In genomic region chr1:182615468-182616129, GRCh38 we compare ENCODE assay signal across 8 cellular contexts. TPM values are rescaled to one million over a fixed set of nuclear protein-coding genes. Genes with fewer than 3 reads are reported as not detected.
DNase-seq lines count a peak whose midpoint lies in the region; ATAC-seq and TF ChIP-seq lines count a peak whose summit lies in the region.

No MANE protein-coding gene starts in this region.

- peaks cover 1% of the 10 kb centered on the region for H3K9me3 Mint-ChIP-seq in CD8-positive, alpha-beta T cell

- peaks cover 30% of the 10 kb centered on the region for H3K4me1 Mint-ChIP-seq in CD8-positive, alpha-beta T cell (ENCODE audit: low read depth)

- no peaks in the 10 kb centered on the region for H3K36me3 Mint-ChIP-seq in CD8-positive, alpha-beta T cell

- intact Hi-C loops in CD8-positive, alpha-beta T cell (cut with DNase I, micrococcal nuclease), result loop anchor here (1.0 to 10.0 kb wide), 5 partner anchors 11 to 1339 kb away; partner anchors contain the start of genes RGS16 (in 2 of the 2) and ARPC5 (in 1 of the 2)

- no peaks in the 10 kb centered on the region for H3K9me3 ChIP-seq in CD8-positive, alpha-beta T cell (ENCODE audit: low read length)
- H3K9me3 ChIP-seq in liver (ENCODE audit: control insufficient read depth in 4 of 4, low read length in 3 of 4), result no peaks in the 10 kb centered on the region

- H3K4me3 Mint-ChIP-seq in CD8-positive, alpha-beta T cell, result peak overlapping the region; percentile 73

- peaks cover 69% of the 10 kb centered on the region for H3K27me3 Mint-ChIP-seq in CD8-positive, alpha-beta T cell (ENCODE audit: low read depth)

- TF ChIP-seq RAD21 in liver (IDR thresholded peaks at IDR 0.05), result no peak

- peak overlapping the region; percentile 0 to 65 for H3K9ac ChIP-seq in liver (ENCODE audit: low read depth in 1 of 2, low read length in 2 of 2)

- no peaks in the 10 kb centered on the region for H3K36me3 ChIP-seq in CD8-positive, alpha-beta T cell (ENCODE audit: insufficient read depth, low read length)
- no peaks in the 10 kb centered on the region for H3K36me3 ChIP-seq in liver (ENCODE audit: control insufficient read depth in 4 of 4, insufficient read depth in 3 of 4, low read depth in 1 of 4, low read length in 3 of 4)

- POLR2A ChIA-PET in CD8-positive, alpha-beta T cell (lab: Charles Lee), result interaction anchor here (0.9 to 1.6 kb wide), 8 partner anchors 10 to 27 kb away, joined by 3 to 9 read pairs (median 4); partner anchors contain the start of genes RGS16 and RNASEL

- WGBS in liver, result 40% methylated on average over 11 of the region's 11 CpGs

- peak overlapping the region; percentile 91 for H3K27ac Mint-ChIP-seq in CD8-positive, alpha-beta T cell

- peak overlapping the region; percentile 38 for H3K4me3 ChIP-seq in CD8-positive, alpha-beta T cell (ENCODE audit: low read depth, low read length)
- peak overlapping the region in 1 of 3 donors; percentile 51 for H3K4me3 ChIP-seq in liver (ENCODE audit: low read depth in 1 of 3, low read length in 3 of 3)

- H3K27me3 ChIP-seq in CD8-positive, alpha-beta T cell (ENCODE audit: insufficient read depth, low read length), result peaks cover 19% of the 10 kb centered on the region
- no peaks in the 10 kb centered on the region for H3K27me3 ChIP-seq in liver (ENCODE audit: control insufficient read depth in 4 of 4, insufficient read depth in 4 of 4, low read length in 3 of 4)

- CTCF ChIA-PET in CD8-positive, alpha-beta T cell (lab: Charles Lee), result interaction anchor here (1.0 to 25.8 kb wide), 6 partner anchors 10 to 172 kb away, joined by 3 to 581 read pairs (median 12); partner anchors contain the start of genes NPL and RGS16

- peak in 3 of 7 experiments; percentile 21 to 63 (median 41) for DNase-seq in CD8-positive, alpha-beta T cell
- DNase-seq in cerebellar cortex (ENCODE audit: low spot score), result peak; percentile 58
- peak in 4 of 6 experiments; percentile 4 to 41 (median 36) for DNase-seq in stimulated activated naive CD4-positive, alpha-beta T cell (lab: John Stamatoyannopoulos, UW)
- DNase-seq in omental fat pad (ENCODE audit: low spot score), result no peak

- H3K27ac ChIP-seq in CD8-positive, alpha-beta T cell (ENCODE audit: low read depth, low read length), result no peak overlapping the region
- H3K27ac ChIP-seq in liver (ENCODE audit: low read depth in 1 of 2, low read length in 2 of 2), result peak overlapping the region; percentile 77 to 79

- no peak for TF ChIP-seq CTCF in CD8-positive, alpha-beta T cell (IDR thresholded peaks at IDR 0.05)
- TF ChIP-seq CTCF in liver (IDR thresholded peaks at IDR 0.05; ENCODE audit: low read depth, low read length, missing input control), result no peak
- TF ChIP-seq CTCF in omental fat pad (IDR thresholded peaks at IDR 0.05), result no peak

- H3K4me1 ChIP-seq in CD8-positive, alpha-beta T cell (ENCODE audit: insufficient read depth, low read length), result peaks cover 32% of the 10 kb centered on the region
- H3K4me1 ChIP-seq in liver (ENCODE audit: control insufficient read depth in 4 of 4, insufficient read depth in 4 of 4, low read length in 3 of 4), result peaks cover 1 to 24% (median 14%) of the 10 kb centered on the region in 4 donors

- peak; percentile 35 for ATAC-seq in CD8-positive, alpha-beta T cell
- ATAC-seq in GM19395 (IDR thresholded peaks at IDR 0.05; ENCODE audit: unreplicated experiment), result peak; percentile 32
- ATAC-seq in HG03469 (IDR thresholded peaks at IDR 0.05; ENCODE audit: unreplicated experiment), result peak; percentile 9
- ATAC-seq in SK-N-SH treated with all-trans-retinoic acid at 6 μM for 48 hours, result peak; percentile 2
- ATAC-seq in omental fat pad (ENCODE audit: low FRiP score), result no peak

TF ChIP-seq in SK-N-SH treated with all-trans-retinoic acid at 6 μM for 48 hours, 23 proteins besides CTCF, POLR2A, EP300 and RAD21 (continues in another document):
- TF ChIP-seq, protein P1, sequence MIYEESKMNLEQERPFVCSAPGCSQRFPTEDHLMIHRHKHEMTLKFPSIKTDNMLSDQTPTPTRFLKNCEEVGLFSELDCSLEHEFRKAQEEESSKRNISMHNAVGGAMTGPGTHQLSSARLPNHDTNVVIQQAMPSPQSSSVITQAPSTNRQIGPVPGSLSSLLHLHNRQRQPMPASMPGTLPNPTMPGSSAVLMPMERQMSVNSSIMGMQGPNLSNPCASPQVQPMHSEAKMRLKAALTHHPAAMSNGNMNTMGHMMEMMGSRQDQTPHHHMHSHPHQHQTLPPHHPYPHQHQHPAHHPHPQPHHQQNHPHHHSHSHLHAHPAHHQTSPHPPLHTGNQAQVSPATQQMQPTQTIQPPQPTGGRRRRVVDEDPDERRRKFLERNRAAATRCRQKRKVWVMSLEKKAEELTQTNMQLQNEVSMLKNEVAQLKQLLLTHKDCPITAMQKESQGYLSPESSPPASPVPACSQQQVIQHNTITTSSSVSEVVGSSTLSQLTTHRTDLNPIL (CRISPR knock-in tag; IDR thresholded peaks at IDR 0.05; ENCODE audit: low read depth), result no peak
- TF ChIP-seq CSDC2 (CRISPR knock-in tag; IDR thresholded peaks at IDR 0.05), result no peak
- TF ChIP-seq, protein P2, sequence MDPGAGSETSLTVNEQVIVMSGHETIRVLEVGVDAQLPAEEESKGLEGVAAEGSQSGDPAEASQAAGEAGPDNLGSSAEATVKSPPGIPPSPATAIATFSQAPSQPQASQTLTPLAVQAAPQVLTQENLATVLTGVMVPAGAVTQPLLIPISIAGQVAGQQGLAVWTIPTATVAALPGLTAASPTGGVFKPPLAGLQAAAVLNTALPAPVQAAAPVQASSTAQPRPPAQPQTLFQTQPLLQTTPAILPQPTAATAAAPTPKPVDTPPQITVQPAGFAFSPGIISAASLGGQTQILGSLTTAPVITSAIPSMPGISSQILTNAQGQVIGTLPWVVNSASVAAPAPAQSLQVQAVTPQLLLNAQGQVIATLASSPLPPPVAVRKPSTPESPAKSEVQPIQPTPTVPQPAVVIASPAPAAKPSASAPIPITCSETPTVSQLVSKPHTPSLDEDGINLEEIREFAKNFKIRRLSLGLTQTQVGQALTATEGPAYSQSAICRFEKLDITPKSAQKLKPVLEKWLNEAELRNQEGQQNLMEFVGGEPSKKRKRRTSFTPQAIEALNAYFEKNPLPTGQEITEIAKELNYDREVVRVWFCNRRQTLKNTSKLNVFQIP (CRISPR knock-in tag; IDR thresholded peaks at IDR 0.05; ENCODE audit: borderline replicate concordance, low read depth), result no peak
- no peak for TF ChIP-seq ARNTL (CRISPR knock-in tag; IDR thresholded peaks at IDR 0.05; ENCODE audit: borderline replicate concordance, low read depth)
- no peak for TF ChIP-seq ISL1 (CRISPR knock-in tag; IDR thresholded peaks at IDR 0.05)
- TF ChIP-seq TCF4 (CRISPR knock-in tag; IDR thresholded peaks at IDR 0.05; ENCODE audit: borderline replicate concordance), result no peak
- TF ChIP-seq BACH2 (CRISPR knock-in tag; IDR thresholded peaks at IDR 0.05; ENCODE audit: borderline replicate concordance), result no peak
- no peak for TF ChIP-seq GLIS3 (CRISPR knock-in tag; IDR thresholded peaks at IDR 0.05)
- no peak for TF ChIP-seq PPARA (CRISPR knock-in tag; IDR thresholded peaks at IDR 0.05; ENCODE audit: borderline replicate concordance)
- TF ChIP-seq ESRRG (CRISPR knock-in tag; IDR thresholded peaks at IDR 0.05), result no peak
- TF ChIP-seq RARB (CRISPR knock-in tag; IDR thresholded peaks at IDR 0.05), result no peak

TF ChIP-seq in liver, 16 proteins besides CTCF, POLR2A, EP300 and RAD21 (continues in another document):
- TF ChIP-seq TAF1 (conservative IDR thresholded peaks at IDR 0.05) (no peak), EGR1 (IDR thresholded peaks at IDR 0.05; ENCODE audit: low read depth in 2 of 2) (peak in 1 of 2 donors; percentile 4), SP1 (IDR thresholded peaks at IDR 0.05) (no peak), HNF4G (IDR thresholded peaks at IDR 0.05) (no peak)
- TF ChIP-seq, protein P3, sequence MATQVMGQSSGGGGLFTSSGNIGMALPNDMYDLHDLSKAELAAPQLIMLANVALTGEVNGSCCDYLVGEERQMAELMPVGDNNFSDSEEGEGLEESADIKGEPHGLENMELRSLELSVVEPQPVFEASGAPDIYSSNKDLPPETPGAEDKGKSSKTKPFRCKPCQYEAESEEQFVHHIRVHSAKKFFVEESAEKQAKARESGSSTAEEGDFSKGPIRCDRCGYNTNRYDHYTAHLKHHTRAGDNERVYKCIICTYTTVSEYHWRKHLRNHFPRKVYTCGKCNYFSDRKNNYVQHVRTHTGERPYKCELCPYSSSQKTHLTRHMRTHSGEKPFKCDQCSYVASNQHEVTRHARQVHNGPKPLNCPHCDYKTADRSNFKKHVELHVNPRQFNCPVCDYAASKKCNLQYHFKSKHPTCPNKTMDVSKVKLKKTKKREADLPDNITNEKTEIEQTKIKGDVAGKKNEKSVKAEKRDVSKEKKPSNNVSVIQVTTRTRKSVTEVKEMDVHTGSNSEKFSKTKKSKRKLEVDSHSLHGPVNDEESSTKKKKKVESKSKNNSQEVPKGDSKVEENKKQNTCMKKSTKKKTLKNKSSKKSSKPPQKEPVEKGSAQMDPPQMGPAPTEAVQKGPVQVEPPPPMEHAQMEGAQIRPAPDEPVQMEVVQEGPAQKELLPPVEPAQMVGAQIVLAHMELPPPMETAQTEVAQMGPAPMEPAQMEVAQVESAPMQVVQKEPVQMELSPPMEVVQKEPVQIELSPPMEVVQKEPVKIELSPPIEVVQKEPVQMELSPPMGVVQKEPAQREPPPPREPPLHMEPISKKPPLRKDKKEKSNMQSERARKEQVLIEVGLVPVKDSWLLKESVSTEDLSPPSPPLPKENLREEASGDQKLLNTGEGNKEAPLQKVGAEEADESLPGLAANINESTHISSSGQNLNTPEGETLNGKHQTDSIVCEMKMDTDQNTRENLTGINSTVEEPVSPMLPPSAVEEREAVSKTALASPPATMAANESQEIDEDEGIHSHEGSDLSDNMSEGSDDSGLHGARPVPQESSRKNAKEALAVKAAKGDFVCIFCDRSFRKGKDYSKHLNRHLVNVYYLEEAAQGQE (IDR thresholded peaks at IDR 0.05), result no peak

RNA-seq across cellular contexts. Expression of gene RGS16, which starts 11.4 kb away (rescaled TPM):
- total RNA-seq in CD8-positive, alpha-beta T cell, result 10 to 100 TPM; 11.6 to 12.0 TPM
- total RNA-seq in liver, result 1 to 10 TPM in 1 of 2 donors, under 1 TPM in 1; 0.59 to 2.7 TPM
- polyA plus RNA-seq in liver, result 1 to 10 TPM in 1 of 2 donors, under 1 TPM in 1; 0.54 to 1.1 TPM
- total RNA-seq in omental fat pad, result 10 to 100 TPM in 2 of 4 donors, 1 to 10 TPM in 2; 4.1 to 38.9 (median 12.1) TPM

RNA-seq across cellular contexts. Expression of gene RNASEL, which starts 26.5 kb away (rescaled TPM):
- 1 to 10 TPM; 1.5 to 1.7 TPM for total RNA-seq in CD8-positive, alpha-beta T cell
- total RNA-seq in liver (1 to 10 TPM; 3.3 to 3.9 TPM), omental fat pad (10 to 100 TPM in 2 of 4 donors, 1 to 10 TPM in 2; 4.8 to 12.6 (median 9.4) TPM)
- 1 to 10 TPM; 1.3 to 1.4 TPM for polyA plus RNA-seq in liver
